29 cellular contexts compared by ENCODE assay signal in the genomic region with DNA sequence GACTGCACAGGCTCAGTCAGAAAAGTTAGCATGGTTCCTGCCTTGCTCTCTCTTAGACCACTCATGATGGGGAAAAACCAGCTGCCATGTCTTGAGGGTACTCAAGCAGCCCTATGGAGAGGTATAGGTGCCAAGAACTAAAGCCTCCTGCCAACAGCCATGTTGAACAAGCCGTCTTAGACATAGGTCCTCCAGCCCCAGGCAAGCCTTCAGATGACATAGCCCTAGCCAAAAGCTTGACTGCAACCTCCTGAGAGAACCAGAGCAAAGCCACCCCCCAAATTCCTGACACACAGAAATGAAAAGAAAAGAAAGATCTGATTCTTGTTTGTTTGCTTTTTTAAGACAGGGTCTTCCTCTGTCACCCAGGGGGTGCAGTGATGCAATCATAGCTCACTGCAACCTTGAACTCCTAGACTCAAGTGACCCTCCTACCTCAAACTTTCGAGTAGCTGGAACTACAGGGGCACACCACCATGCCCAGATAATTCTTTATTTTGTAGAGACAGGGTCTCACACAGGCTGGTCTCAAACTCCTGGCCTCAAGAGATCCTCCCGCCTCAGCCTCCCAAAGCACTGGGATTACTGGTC.
"Had no signal": no experiment of that assay in that cellular context is flagged by ENCODE, and none has a peak within 500 bp of the region (broad histone marks: within the 10 kb centered on the region; RNA-seq: fewer than 3 reads in every experiment).

No MANE protein-coding gene starts in this region.

- H3K9me3 ChIP-seq: left ventricle myocardium inferior, neutrophil, right atrium auricular region, transverse colon, upper lobe of left lung, vagina had no signal

- H3K4me1 Mint-ChIP-seq: immature natural killer cell, naive B cell, natural killer cell, neural progenitor cell had no signal

- H3K4me3 Mint-ChIP-seq: immature natural killer cell; mesothelial cell of epicardium; naive B cell; natural killer cell; nephron progenitor cell; neural progenitor cell; stimulated activated naive CD8-positive, alpha-beta T cell treated with anti-CD3 and anti-CD28 coated beads, Interleukin-15, Interleukin-2, amounts not matched to agents 100 ng/mL and 50 ng/mL, for 24 hours had no signal

- H3K4me2 ChIP-seq: neural progenitor cell had no signal

- H2AFZ ChIP-seq: neural progenitor cell, parathyroid adenoma had no signal

- H3K27ac Mint-ChIP-seq: mesothelial cell of epicardium; natural killer cell; nephron progenitor cell; neural progenitor cell; progenitor cell of endocrine pancreas; stimulated activated naive CD8-positive, alpha-beta T cell treated with anti-CD3 and anti-CD28 coated beads, Interleukin-15, Interleukin-2, amounts not matched to agents 100 ng/mL and 50 ng/mL, for 24 hours had no signal

- H3K27ac ChIP-seq: left ventricle myocardium inferior, neural progenitor cell, neutrophil, parathyroid adenoma, right atrium auricular region, skin epidermis, transverse colon, upper lobe of left lung, vagina had no signal

- H3K27me3 ChIP-seq: neural progenitor cell, neutrophil, right atrium auricular region, transverse colon, upper lobe of left lung, vagina had no signal

- H3K4me3 ChIP-seq: left ventricle myocardium inferior, lung, neural progenitor cell, right atrium auricular region, skin epidermis, transverse colon, upper lobe of left lung, vagina had no signal

- H3K27me3 Mint-ChIP-seq: progenitor cell of endocrine pancreas; stimulated activated naive CD8-positive, alpha-beta T cell treated with anti-CD3 and anti-CD28 coated beads, Interleukin-15, Interleukin-2, amounts not matched to agents 100 ng/mL and 50 ng/mL, for 24 hours had no signal

- H3K4me1 ChIP-seq: left ventricle myocardium inferior, neural progenitor cell, right atrium auricular region, transverse colon, upper lobe of left lung, vagina had no signal

- ATAC-seq: left colon, natural killer cell, sciatic nerve had no signal

- H3K36me3 Mint-ChIP-seq: immature natural killer cell, mesothelial cell of epicardium, naive B cell, natural killer cell, neural progenitor cell had no signal

- H3K9ac ChIP-seq: neural progenitor cell, parathyroid adenoma had no signal

- H3K9me3 Mint-ChIP-seq: immature natural killer cell; mesothelial cell of epicardium; naive B cell; natural killer cell; nephron progenitor cell; neural progenitor cell; stimulated activated naive CD8-positive, alpha-beta T cell treated with anti-CD3 and anti-CD28 coated beads, Interleukin-15, Interleukin-2, amounts not matched to agents 100 ng/mL and 50 ng/mL, for 24 hours had no signal

- DNase-seq: hypothalamus; immature natural killer cell; kidney; left colon; left ventricle myocardium inferior; mesendoderm; naive B cell; natural killer cell; nephron progenitor cell; occipital lobe; stimulated activated CD4-positive, alpha-beta T cell treated with anti-CD3 and anti-CD28 coated beads, Interleukin-12 subunit alpha, Interleukin-12 subunit beta, amount 100 ng/mL, for 4 hours; stimulated activated CD4-positive, alpha-beta T cell treated with anti-CD3 and anti-CD28 coated beads, Interleukin-15, amount 100 ng/mL, for 24 hours; stimulated activated CD4-positive, alpha-beta T cell treated with anti-CD3 and anti-CD28 coated beads, Interleukin-2, amount 100 ng/mL, for 24 hours; stimulated activated CD4-positive, alpha-beta T cell treated with anti-CD3 and anti-CD28 coated beads, Interleukin-4, amount 100 ng/mL, for 1 hour; stimulated activated naive CD4-positive, alpha-beta T cell; substantia nigra; transverse colon; upper lobe of left lung had no signal
